In the genomic region with DNA sequence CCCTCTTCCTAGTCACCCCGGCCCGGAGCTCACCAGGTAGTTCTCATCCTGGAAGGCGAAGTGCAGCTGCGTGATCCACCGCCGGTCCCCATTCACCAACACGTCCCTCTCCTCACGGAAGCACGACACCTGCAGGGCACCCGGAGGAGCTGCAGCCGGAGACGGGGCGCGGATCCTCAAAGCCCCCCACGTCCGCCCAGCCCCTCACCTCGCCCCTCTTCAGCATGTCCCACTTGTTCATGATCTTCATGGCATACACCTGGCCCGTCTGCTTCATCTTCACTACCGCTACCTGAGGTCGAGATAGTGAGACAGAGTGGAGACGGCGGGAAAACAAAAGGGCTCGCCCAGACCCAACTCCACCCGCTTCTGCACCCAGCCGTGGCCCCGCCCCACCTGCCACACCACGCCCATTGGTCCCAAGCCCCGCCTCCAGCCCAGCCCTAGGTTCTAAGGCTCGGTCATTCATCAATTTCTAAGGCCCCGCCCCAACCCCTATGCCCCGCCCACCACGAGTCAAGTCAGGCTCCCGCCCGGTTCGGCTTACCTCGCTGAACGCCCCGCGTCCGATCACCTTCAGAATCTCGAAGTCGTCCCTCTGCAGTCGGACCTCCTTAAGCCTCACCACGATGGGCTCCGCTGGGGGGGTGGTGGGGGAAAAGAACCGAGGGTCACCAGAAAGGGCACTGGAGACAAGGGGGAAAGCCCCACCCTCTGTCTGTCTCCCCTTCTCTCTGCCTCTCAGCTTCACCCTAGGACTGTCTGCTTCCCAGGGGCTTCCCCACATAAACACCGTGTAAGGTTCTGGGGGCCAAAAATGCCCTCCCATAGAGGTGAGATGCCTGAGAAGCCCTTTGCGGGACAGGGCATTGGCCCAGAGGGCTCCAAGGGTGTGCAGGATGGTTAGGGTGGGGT, we compare ENCODE assay signal across 8 cellular contexts. TPM values are rescaled to one million over a fixed set of nuclear protein-coding genes. Genes with fewer than 3 reads are reported as not detected.
DNase-seq lines count a peak whose midpoint lies in the region; ATAC-seq and TF ChIP-seq lines count a peak whose summit lies in the region.

No MANE protein-coding gene starts in this region.

- H3K36me3 ChIP-seq in PC-9 (ENCODE audit: low read depth) (peaks cover 27% of the 10 kb centered on the region), rectal smooth muscle tissue (ENCODE audit: control insufficient read depth, insufficient read depth, low read length) (peaks cover 13% of the 10 kb centered on the region)

- TF ChIP-seq CTCF in AG09319 (IDR thresholded peaks at IDR 0.05; ENCODE audit: low read depth, low read length) (peak; percentile 26), PC-9 (conservative IDR thresholded peaks at IDR 0.05) (no peak)

- peaks cover 50% of the 10 kb centered on the region for H3K4me1 ChIP-seq in PC-9 (replicated peaks; ENCODE audit: insufficient read depth)
- peaks cover 25% of the 10 kb centered on the region for H3K4me1 ChIP-seq in rectal smooth muscle tissue (ENCODE audit: control insufficient read depth, insufficient read depth, low read length)

- H4K20me1 ChIP-seq in PC-9 (ENCODE audit: insufficient read depth), result peaks cover 9% of the 10 kb centered on the region

- DNase-seq in AG09319 (ENCODE audit: extremely low read depth, low read depth) (no peak), HUDEP-2 (lab: John Stamatoyannopoulos, UW; ENCODE audit: unreplicated experiment in 76 of 76) (peak; percentile 38 to 100 (median 98)), PC-9 (no peak), Right ventricle myocardium inferior (ENCODE audit: missing footprints) (peak; percentile 83), NCI-H2171 (lab: John Stamatoyannopoulos, UW) (no peak)
- DNase-seq in activated effector memory CD4-positive, alpha-beta T cell treated with Interleukin-2 at 50 U/mL for 16 hours, result peak; percentile 62

- no peaks in the 10 kb centered on the region for H3K9me2 ChIP-seq in PC-9 (ENCODE audit: insufficient read depth)

- intact Hi-C loops in PC-9 (cut with micrococcal nuclease; ENCODE audit: unreplicated experiment) (no loop called here), Right ventricle myocardium inferior (cut with DNase I) (no loop called here)

- H3K9me3 ChIP-seq in PC-9 (ENCODE audit: insufficient read depth, low read depth), result no peaks in the 10 kb centered on the region

- H3K27ac ChIP-seq in PC-9, result peak overlapping the region; percentile 81; the same call in 1 of the 2 replicates
- H3K27ac ChIP-seq in rectal smooth muscle tissue (ENCODE audit: low read depth, low read length), result peak overlapping the region; percentile 94

- peak; percentile 74 for ATAC-seq in GM19328 (IDR thresholded peaks at IDR 0.05; ENCODE audit: unreplicated experiment)
- peak; percentile 36 for ATAC-seq in Right ventricle myocardium inferior

- no TSS peak for BruUV-seq in PC-9 (replicated peaks; lab: Mats Ljungman, UMichigan)

- H3K4me2 ChIP-seq in PC-9, result peak overlapping the region; percentile 81

- H3K9ac ChIP-seq in rectal smooth muscle tissue (ENCODE audit: low read length), result no peak overlapping the region

- H3F3A ChIP-seq in PC-9 (ENCODE audit: insufficient read depth, low read depth), result peaks cover 56% of the 10 kb centered on the region

- no peak overlapping the region for H2AFZ ChIP-seq in PC-9

- H3K4me3 ChIP-seq in PC-9 (no peak overlapping the region), rectal smooth muscle tissue (ENCODE audit: low read length) (peak overlapping the region; percentile 84)

- no peaks in the 10 kb centered on the region for H3K27me3 ChIP-seq in PC-9 (ENCODE audit: insufficient read depth, low read depth)
- H3K27me3 ChIP-seq in rectal smooth muscle tissue (ENCODE audit: control insufficient read depth, insufficient read depth, low read length), result no peaks in the 10 kb centered on the region

- peaks cover 13% of the 10 kb centered on the region for H3K79me2 ChIP-seq in PC-9 (ENCODE audit: low read depth)

- POLR2A ChIA-PET in PC-9 (lab: Charles Lee; ENCODE audit: unreplicated experiment), result no interaction called here

- CTCF ChIA-PET in PC-9 (lab: Charles Lee), result no interaction called here

RNA-seq across cellular contexts. Expression of a gene that starts 2.8 kb away (rescaled TPM):
- total RNA-seq in PC-9 (2021), result 110 and 132 TPM in 2 replicates
- total RNA-seq in Right ventricle myocardium inferior, result 233 TPM

RNA-seq across cellular contexts. Expression of a gene that starts 10.4 kb away (rescaled TPM):
- total RNA-seq in PC-9 (2021), result 27.6 and 31.1 TPM in 2 replicates
- total RNA-seq in Right ventricle myocardium inferior, result 22.3 TPM

RNA-seq across cellular contexts. Expression of a gene that starts 13.2 kb away (rescaled TPM):
- total RNA-seq in PC-9 (2021) (66.7 and 71.1 TPM in 2 replicates), Right ventricle myocardium inferior (52.0 TPM)

RNA-seq across cellular contexts. Expression of a gene that starts 35.6 kb away (rescaled TPM):
- total RNA-seq in PC-9 (2021) (0.38 and 0.39 TPM in 2 replicates), Right ventricle myocardium inferior (not detected)

RNA-seq across cellular contexts. Expression of a gene that starts 46.2 kb away (rescaled TPM):
- total RNA-seq in PC-9 (2021) (not detected in 2 replicates), Right ventricle myocardium inferior (not detected)

Comparison
In these comparisons a context has a peak if more than half of its experiments do, and no peak if none do; other contexts are left out.
1. DNase-seq: peak in HUDEP-2 (76 of 76), activated effector memory CD4-positive, alpha-beta T cell treated with Interleukin-2 at 50 U/mL for 16 hours (single experiment) and Right ventricle myocardium inferior (single experiment); none in AG09319 (single experiment), PC-9 (0 of 2) and NCI-H2171 (single experiment).